17 cellular contexts compared by ENCODE assay signal in genomic region chr19:49624967-49625910, GRCh38.
"Had no signal": no experiment of that assay in that cellular context is flagged by ENCODE, and none has a peak within 500 bp of the region (broad histone marks: within the 10 kb centered on the region; RNA-seq: fewer than 3 reads in every experiment).

No MANE protein-coding gene starts in this region.

- H3K4me1 ChIP-seq: left lung, parathyroid adenoma, testis had no signal

- H3K27ac ChIP-seq: left lung, parathyroid adenoma, right atrium auricular region, testis, VCaP had no signal

- H3K4me2 ChIP-seq: smooth muscle cell had no signal

- DNase-seq: activated CD4-positive, alpha-beta memory T cell treated with anti-CD3 and anti-CD28 coated beads, Interleukin-2, amount 10 ng/mL, durations not matched to agents 7 days and 5 days; activated CD4-positive, alpha-beta T cell treated with anti-CD3 and anti-CD28 coated beads for 36 hours; activated CD8-positive, alpha-beta memory T cell treated with anti-CD3 and anti-CD28 coated beads, Interleukin-2, amount 50 U/mL, for 48 hours; activated naive CD8-positive, alpha-beta T cell treated with anti-CD3 and anti-CD28 coated beads, Interleukin-2, amount 10 ng/mL, durations not matched to agents 7 days and 5 days; anterior cingulate cortex; foreskin melanocyte; head of caudate nucleus; mesenchymal stem cell; stimulated activated naive CD4-positive, alpha-beta T cell; T-helper 1 cell; testis had no signal

- ATAC-seq: activated CD4-positive, alpha-beta T cell treated with anti-CD3 and anti-CD28 coated beads for 36 hours had no signal

- H3K9ac ChIP-seq: parathyroid adenoma had no signal

- H3K27me3 ChIP-seq: left lung, right atrium auricular region, testis had no signal

- H3K9me3 ChIP-seq: left lung, right atrium auricular region, testis had no signal

- H3K4me3 ChIP-seq: left lung, right atrium auricular region, smooth muscle cell, testis had no signal

- FAIRE-seq: bronchial epithelial cell had no signal

- H2AFZ ChIP-seq: parathyroid adenoma had no signal
